ENCODE assay signal across 15 cellular contexts in genomic region chr3:119529883-119530282, GRCh38. TPM values are rescaled to one million over a fixed set of nuclear protein-coding genes. Genes with fewer than 3 reads are reported as not detected.
DNase-seq lines count a peak whose midpoint lies in the region; TF ChIP-seq lines count a peak whose summit lies in the region.
"Had no signal": no experiment of that assay in that cellular context is flagged by ENCODE, and none has a peak within 500 bp of the region (broad histone marks: within the 10 kb centered on the region; RNA-seq: fewer than 3 reads in every experiment).

No MANE protein-coding gene starts in this region.

- no peaks in the 10 kb centered on the region for H3K27me3 ChIP-seq in adipocyte (replicated peaks; ENCODE audit: control insufficient read depth, insufficient read depth, low read length)
- no peaks in the 10 kb centered on the region for H3K27me3 ChIP-seq in trophoblast cell (ENCODE audit: insufficient read depth, low read length)
- H3K27me3 ChIP-seq in sigmoid colon, result no peaks in the 10 kb centered on the region
- H3K27me3 ChIP-seq: right atrium auricular region had no signal

- H3K4me2 ChIP-seq in trophoblast cell (ENCODE audit: low read length), result no peak overlapping the region

- intact Hi-C loops in sigmoid colon (cut with DNase I), result no loop called here

- H3K79me2 ChIP-seq in trophoblast cell (ENCODE audit: control insufficient read depth, insufficient read depth, low read length, poor library complexity), result no peaks in the 10 kb centered on the region

- H3K9me3 ChIP-seq in adipocyte (ENCODE audit: control insufficient read depth, low read length) (no peaks in the 10 kb centered on the region), trophoblast cell (ENCODE audit: insufficient read depth, low read depth, low read length) (no peaks in the 10 kb centered on the region), sigmoid colon (no peaks in the 10 kb centered on the region)
- H3K9me3 ChIP-seq: right atrium auricular region, thoracic aorta had no signal

- no peak overlapping the region for H4K12ac ChIP-seq in trophoblast cell (ENCODE audit: low read depth, low read length)

- H3K36me3 ChIP-seq in adipocyte (ENCODE audit: control insufficient read depth, insufficient read depth, low read length, severe bottlenecking) (peaks cover 10% of the 10 kb centered on the region), trophoblast cell (ENCODE audit: control insufficient read depth in 1 of 2, insufficient read depth in 2 of 2, low read length in 2 of 2) (peaks cover 0 to 2% of the 10 kb centered on the region in 2 experiments), sigmoid colon (no peaks in the 10 kb centered on the region)
- H3K36me3 ChIP-seq: right atrium auricular region, thoracic aorta had no signal

- peaks cover 12% of the 10 kb centered on the region for H3K4me1 ChIP-seq in adipocyte (ENCODE audit: control insufficient read depth, insufficient read depth, low read length)
- no peaks in the 10 kb centered on the region for H3K4me1 ChIP-seq in trophoblast cell (ENCODE audit: control insufficient read depth in 1 of 2, insufficient read depth in 2 of 2, low read length in 2 of 2)
- H3K4me1 ChIP-seq in sigmoid colon, result no peaks in the 10 kb centered on the region
- H3K4me1 ChIP-seq: right atrium auricular region had no signal

- no peak overlapping the region for H2AK5ac ChIP-seq in trophoblast cell (ENCODE audit: low read length)

- H3K18ac ChIP-seq in trophoblast cell (ENCODE audit: low read length), result no peak overlapping the region

- no peak for TF ChIP-seq EP300 in sigmoid colon (IDR thresholded peaks at IDR 0.05)

- H2BK120ac ChIP-seq in trophoblast cell (ENCODE audit: insufficient read depth, low read length, poor library complexity), result no peak overlapping the region

- H3K14ac ChIP-seq in trophoblast cell (ENCODE audit: low read length), result no peak overlapping the region

- H4K91ac ChIP-seq in trophoblast cell (ENCODE audit: low read depth, low read length), result no peak overlapping the region

- no peak overlapping the region for H4K8ac ChIP-seq in trophoblast cell (ENCODE audit: low read depth, low read length)

- H3K23ac ChIP-seq in trophoblast cell (ENCODE audit: low read length), result no peak overlapping the region

- no peak overlapping the region for H2BK5ac ChIP-seq in trophoblast cell (ENCODE audit: low read depth, low read length, poor library complexity)

- H3K79me1 ChIP-seq in trophoblast cell (ENCODE audit: low read length), result no peaks in the 10 kb centered on the region

- H3K4ac ChIP-seq in trophoblast cell (ENCODE audit: low read depth, low read length), result no peak overlapping the region

- no peak for TF ChIP-seq POLR2A in sigmoid colon (IDR thresholded peaks at IDR 0.05)

- DNase-seq in GM03348 (ENCODE audit: low spot score) (peak; percentile 79), adipocyte (ENCODE audit: low read depth) (peak; percentile 73), fibroblast of mammary gland (ENCODE audit: low read depth) (peak; percentile 25), trophoblast cell (peak; percentile 33 to 57), sigmoid colon (no peak), NCI-H2107 (lab: John Stamatoyannopoulos, UW) (no peak), NCI-H2196 treated with DMSO at 0.1 percent for 48 hours (lab: John Stamatoyannopoulos, UW; ENCODE audit: unreplicated experiment) (no peak)
- no peak for DNase-seq in stimulated activated CD4-positive, alpha-beta T cell treated with anti-CD3 and anti-CD28 coated beads, Interleukin-2, amount 100 ng/mL, for 24 hours
- DNase-seq: activated T-cell treated with anti-CD3 and anti-CD28 coated beads, Interleukin-2, amount 50 U/mL, for 1 hour; NCI-H1048; NCI-H748 treated with DMSO at 0.1 percent for 48 hours; stimulated activated CD4-positive, alpha-beta T cell treated with anti-CD3 and anti-CD28 coated beads, Interleukin-1b, Interleukin-23, amount 100 ng/mL, for 48 hours had no signal

- H2AFZ ChIP-seq in trophoblast cell (ENCODE audit: insufficient read depth, low read length, poor library complexity), result no peak overlapping the region

- H2BK12ac ChIP-seq in trophoblast cell (ENCODE audit: low read length), result no peak overlapping the region

- H3K27ac ChIP-seq in trophoblast cell (ENCODE audit: low read depth, low read length), result no peak overlapping the region
- no peak overlapping the region for H3K27ac ChIP-seq in sigmoid colon
- H3K27ac ChIP-seq: right atrium auricular region, thoracic aorta had no signal

- H3K4me3 ChIP-seq in adipocyte (ENCODE audit: low read length) (no peak overlapping the region), fibroblast of mammary gland (ENCODE audit: control insufficient read depth, low read depth, low read length) (no peak overlapping the region), trophoblast cell (ENCODE audit: low read depth, low read length) (no peak overlapping the region), sigmoid colon (no peak overlapping the region)
- H3K4me3 ChIP-seq: right atrium auricular region, thoracic aorta had no signal

- TF ChIP-seq CTCF in fibroblast of mammary gland (conservative IDR thresholded peaks at IDR 0.05; ENCODE audit: control insufficient read depth, insufficient read depth, low read depth, low read length) (no peak), sigmoid colon (IDR thresholded peaks at IDR 0.05) (no peak)

- H3K9ac ChIP-seq in adipocyte (ENCODE audit: low read length) (no peak overlapping the region), trophoblast cell (ENCODE audit: low read length) (no peak overlapping the region)

RNA-seq across cellular contexts. Expression of gene CD80, which starts 29.5 kb away (rescaled TPM):
- polyA plus RNA-seq in trophoblast cell (2013), result 0.07 TPM in 1 of 2 replicates, not detected in the other
- total RNA-seq in sigmoid colon, result 1 to 10 TPM in 1 of 4 donors, under 1 TPM in 1, not detected in 2; 0.27 to 2.2 TPM
- polyA plus RNA-seq in sigmoid colon, result 1 to 10 TPM in 2 of 3 donors, not detected in 1; 1.2 to 2.0 TPM
- total RNA-seq: mesothelial cell of epicardium had no signal

RNA-seq across cellular contexts. Expression of gene TIMMDC1, which starts 31.5 kb away (rescaled TPM):
- 65.8 and 68.7 TPM in 2 replicates for polyA plus RNA-seq in trophoblast cell (2013)
- total RNA-seq in sigmoid colon, result 10 to 100 TPM; 37.6 to 59.6 (median 53.1) TPM
- 10 to 100 TPM; 51.7 to 77.2 (median 63.8) TPM for polyA plus RNA-seq in sigmoid colon

RNA-seq across cellular contexts. Expression of gene ADPRH, which starts 49.4 kb away (rescaled TPM):
- polyA plus RNA-seq in trophoblast cell (2013), result 2.3 and 2.5 TPM in 2 replicates
- 10 to 100 TPM in 1 of 4 donors, 1 to 10 TPM in 3; 6.3 to 11.6 (median 9.7) TPM for total RNA-seq in sigmoid colon
- 1 to 10 TPM; 1.2 to 7.2 (median 2.8) TPM for polyA plus RNA-seq in sigmoid colon

Comparison
In these comparisons a context has a peak if more than half of its experiments do, and no peak if none do; other contexts are left out.
1. DNase-seq: peak in GM03348 (single experiment), adipocyte (single experiment), fibroblast of mammary gland (single experiment) and trophoblast cell (2 of 2); none in sigmoid colon (single experiment), NCI-H2107 (single experiment), NCI-H2196 treated with DMSO at 0.1 percent for 48 hours (single experiment) and stimulated activated CD4-positive, alpha-beta T cell treated with anti-CD3 and anti-CD28 coated beads, Interleukin-2, amount 100 ng/mL, for 24 hours (0 of 2).